Comparison of ENCODE assay signal across 6 cellular contexts in genomic region chr6:39134761-39135160, GRCh38. TPM values are rescaled to one million over a fixed set of nuclear protein-coding genes. Genes with fewer than 3 reads are reported as not detected.
DNase-seq lines count a peak whose midpoint lies in the region; TF ChIP-seq lines count a peak whose summit lies in the region.
"Not testable (repeated sequence)": the region's sequence is repeated elsewhere in the genome, so short reads cannot be mapped to it uniquely, and the experiment has no call there.

No MANE protein-coding gene starts in this region.

- H3K27me3 Mint-ChIP-seq in endodermal cell (ENCODE audit: insufficient read depth); neural progenitor cell (ENCODE audit: insufficient read depth, low read depth): not testable (repeated sequence)

- not testable (repeated sequence) for H3K27ac ChIP-seq in WERI-Rb-1; endodermal cell (ENCODE audit: low read depth, low read length); mesendoderm (ENCODE audit: low read depth, low read length); neural progenitor cell

- H3K4me1 Mint-ChIP-seq in endodermal cell: peaks cover 16% of the 10 kb centered on the region
- H3K4me1 Mint-ChIP-seq in neural progenitor cell: not testable (repeated sequence)

- not testable (repeated sequence) for H4K20me1 ChIP-seq in neural progenitor cell (ENCODE audit: low read depth)

- not testable (repeated sequence) for H2AFZ ChIP-seq in neural progenitor cell (replicated peaks)

- H3K9me3 Mint-ChIP-seq in endodermal cell, neural progenitor cell: not testable (repeated sequence)

- not testable (repeated sequence) for TF ChIP-seq CTCF in WERI-Rb-1 (IDR thresholded peaks at IDR 0.05; ENCODE audit: low read depth, low read length); neural progenitor cell (IDR thresholded peaks at IDR 0.05)
- TF ChIP-seq CTCF in endodermal cell (conservative IDR thresholded peaks at IDR 0.05): peak; percentile 12

- H3F3A ChIP-seq in neural progenitor cell (ENCODE audit: low read depth): not testable (repeated sequence)

- H3K9me3 ChIP-seq in WERI-Rb-1 (ENCODE audit: severe bottlenecking); neural progenitor cell (ENCODE audit: low read depth): not testable (repeated sequence)
- H3K9me3 ChIP-seq in endodermal cell (ENCODE audit: control insufficient read depth, low read length): peaks cover 13% of the 10 kb centered on the region

- not testable (repeated sequence) for H4K8ac ChIP-seq in mesendoderm (ENCODE audit: low read depth, low read length)

- not testable (repeated sequence) for H3K27ac Mint-ChIP-seq in endodermal cell, neural progenitor cell

- WGBS in endodermal cell (ENCODE audit: insufficient coverage in 1 of 2, insufficient read length in 1 of 2), 2 experiments: 50 to 75% methylated on average over 3 of the region's 3 CpGs
- WGBS in mesendoderm (ENCODE audit: extremely low coverage, insufficient coverage, low lambda C conversion rate): no CpG with 5 or more reads among the region's 3 CpGs

- not testable (repeated sequence) for H2BK15ac ChIP-seq in mesendoderm (replicated peaks; ENCODE audit: low read depth)

- not testable (repeated sequence) for H3K27me3 ChIP-seq in WERI-Rb-1 (ENCODE audit: insufficient read depth, low read depth, severe bottlenecking); endodermal cell (ENCODE audit: control insufficient read depth, insufficient read depth, low read length, poor library complexity, severe bottlenecking); mesendoderm (ENCODE audit: insufficient read depth, low read length, poor library complexity); neural progenitor cell

- not testable (repeated sequence) for H3K18ac ChIP-seq in mesendoderm (ENCODE audit: low read length)

- not testable (repeated sequence) for H3K36me3 Mint-ChIP-seq in endodermal cell (ENCODE audit: low read depth); neural progenitor cell

- H3K36me3 ChIP-seq in WERI-Rb-1; endodermal cell (ENCODE audit: control insufficient read depth, insufficient read depth, low read length); mesendoderm (ENCODE audit: control insufficient read depth, insufficient read depth, low read length); neural progenitor cell: not testable (repeated sequence)

- H3K4ac ChIP-seq in mesendoderm (ENCODE audit: low read depth, low read length): not testable (repeated sequence)

- H3K4me3 ChIP-seq in WERI-Rb-1 (ENCODE audit: low read depth, low read length): peak overlapping the region; percentile 24
- H3K4me3 ChIP-seq in endodermal cell (ENCODE audit: low read length); mesendoderm (ENCODE audit: low read length); neural progenitor cell: not testable (repeated sequence)

- H3K4me2 ChIP-seq in mesendoderm (ENCODE audit: low read length): not testable (repeated sequence)
- peak overlapping the region; percentile 13 for H3K4me2 ChIP-seq in neural progenitor cell

- not testable (repeated sequence) for H3K23ac ChIP-seq in mesendoderm (ENCODE audit: low read length)

- not testable (repeated sequence) for H3K4me3 Mint-ChIP-seq in endodermal cell, neural progenitor cell

- H2BK5ac ChIP-seq in mesendoderm (ENCODE audit: low read length): not testable (repeated sequence)

- H3K4me1 ChIP-seq in endodermal cell (ENCODE audit: control insufficient read depth, insufficient read depth, low read length); mesendoderm (ENCODE audit: control insufficient read depth, low read depth, low read length): not testable (repeated sequence)
- H3K4me1 ChIP-seq in neural progenitor cell: peaks cover 10% of the 10 kb centered on the region

- H2BK120ac ChIP-seq in mesendoderm (ENCODE audit: low read depth, low read length): not testable (repeated sequence)

- not testable (repeated sequence) for H3K9ac ChIP-seq in endodermal cell (ENCODE audit: extremely low read depth, low read length, poor library complexity, severe bottlenecking); mesendoderm (ENCODE audit: low read length); neural progenitor cell

- H3K79me2 ChIP-seq in mesendoderm (ENCODE audit: control insufficient read depth, insufficient read depth, low read length); neural progenitor cell (ENCODE audit: low read depth): not testable (repeated sequence)

- H3K79me1 ChIP-seq in mesendoderm (ENCODE audit: low read length): not testable (repeated sequence)

- not testable (repeated sequence) for H2AK5ac ChIP-seq in mesendoderm (ENCODE audit: low read length)

- not testable (repeated sequence) for H3K56ac ChIP-seq in mesendoderm (ENCODE audit: low read length)

- DNase-seq in NCI-H82 (lab: John Stamatoyannopoulos, UW) (peak; percentile 92), NCI-H82 treated with DMSO at 0.1 percent for 48 hours (lab: John Stamatoyannopoulos, UW; ENCODE audit: unreplicated experiment) (peak; percentile 82), WERI-Rb-1 (peak; percentile 94), endodermal cell (peak; percentile 53), mesendoderm (peak; percentile 79)
- DNase-seq in neural progenitor cell (ENCODE audit: low spot score): not testable (repeated sequence)

- not testable (repeated sequence) for H4K5ac ChIP-seq in mesendoderm (ENCODE audit: low read length)

RNA-seq across cellular contexts. Expression of gene SAYSD1, which starts 19.8 kb away (rescaled TPM):
- total RNA-seq in endodermal cell: 10 to 100 TPM in 1 of 2 donors, 1 to 10 TPM in 1; 7.2 to 13.0 TPM
- polyA plus RNA-seq in endodermal cell (2013, experiment 1 of 2): 12.8 TPM
- polyA plus RNA-seq in endodermal cell (2013, experiment 2 of 2): 11.6 TPM
- 11.7 TPM for polyA plus RNA-seq in mesendoderm (2013, experiment 1 of 2)
- 11.8 TPM for polyA plus RNA-seq in mesendoderm (2013, experiment 2 of 2)
- total RNA-seq in neural progenitor cell (ENCODE audit: low replicate concordance): 8.2 and 10.8 TPM in 2 replicates
